ENCODE assay signal across 16 cellular contexts in the genomic region with DNA sequence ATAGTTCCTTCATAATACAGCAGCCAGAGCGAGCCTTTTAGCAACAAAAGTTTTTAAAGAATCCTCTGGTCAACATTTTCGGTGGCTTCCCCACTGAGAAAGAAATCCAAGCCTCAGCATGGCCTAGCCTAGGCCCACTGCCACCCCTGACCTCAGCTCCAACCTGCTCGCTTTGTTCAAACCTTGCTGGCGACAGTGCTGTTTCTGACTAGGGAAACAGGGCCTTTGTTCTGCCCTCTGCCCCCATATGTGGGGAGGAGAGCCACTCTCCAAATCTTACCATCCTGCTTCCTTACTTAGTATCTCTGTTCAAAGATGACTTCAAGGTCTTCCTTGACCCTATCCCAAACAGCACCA.
"Had no signal": no experiment of that assay in that cellular context is flagged by ENCODE, and none has a peak within 500 bp of the region (broad histone marks: within the 10 kb centered on the region; RNA-seq: fewer than 3 reads in every experiment).

No MANE protein-coding gene starts in this region.

- H3K27me3 ChIP-seq: brain microvascular endothelial cell, gastrocnemius medialis, neutrophil, suprapubic skin had no signal

- H3K27ac ChIP-seq: brain microvascular endothelial cell, epithelial cell of prostate, gastrocnemius medialis, neutrophil, suprapubic skin had no signal

- H3K4me3 ChIP-seq: gastrocnemius medialis, suprapubic skin had no signal

- FAIRE-seq: islet of Langerhans had no signal

- H3K27ac Mint-ChIP-seq: activated naive CD8-positive, alpha-beta T cell treated with anti-CD3 and anti-CD28 coated beads, Interleukin-2, amount 10 ng/mL, durations not matched to agents 7 days and 5 days; effector memory CD8-positive, alpha-beta T cell had no signal

- H3K4me3 Mint-ChIP-seq: activated naive CD8-positive, alpha-beta T cell treated with anti-CD3 and anti-CD28 coated beads, Interleukin-2, amount 10 ng/mL, durations not matched to agents 7 days and 5 days; central memory CD8-positive, alpha-beta T cell; effector memory CD8-positive, alpha-beta T cell had no signal

- H3K27me3 Mint-ChIP-seq: activated naive CD8-positive, alpha-beta T cell treated with anti-CD3 and anti-CD28 coated beads, Interleukin-2, amount 10 ng/mL, durations not matched to agents 7 days and 5 days; central memory CD8-positive, alpha-beta T cell; effector memory CD8-positive, alpha-beta T cell; naive thymus-derived CD4-positive, alpha-beta T cell had no signal

- DNase-seq: activated CD4-positive, alpha-beta T cell treated with anti-CD3 and anti-CD28 coated beads, Interleukin-2, amount 50 U/mL, for 1 hour; activated effector memory CD4-positive, alpha-beta T cell treated with anti-CD3 and anti-CD28 coated beads, Interleukin-2, amount 50 U/mL, for 16 hours; activated naive CD8-positive, alpha-beta T cell treated with anti-CD3 and anti-CD28 coated beads, Interleukin-2, amount 10 ng/mL, durations not matched to agents 7 days and 5 days; anterior cingulate cortex; brain microvascular endothelial cell; effector memory CD8-positive, alpha-beta T cell; gastrocnemius medialis; naive thymus-derived CD4-positive, alpha-beta T cell; stimulated activated CD4-positive, alpha-beta T cell treated with anti-CD3 and anti-CD28 coated beads, Interleukin-2, amount 100 ng/mL, for 24 hours; trophoblast cell had no signal

- ATAC-seq: activated CD4-positive, CD25-positive, alpha-beta regulatory T cell treated with anti-CD3 and anti-CD28 coated beads, Interleukin-2, amount 50 U/mL, for 24 hours; effector memory CD8-positive, alpha-beta T cell; gastrocnemius medialis; naive thymus-derived CD4-positive, alpha-beta T cell had no signal

- H3K9me3 ChIP-seq: gastrocnemius medialis, neutrophil, suprapubic skin had no signal
